In genomic region chr22:45216133-45217003, GRCh38 we compare ENCODE assay signal across 1 cellular context.
TF ChIP-seq lines count a peak whose summit lies in the region.

No MANE protein-coding gene starts in this region.

TF ChIP-seq in SK-N-SH, 30 proteins besides CTCF, POLR2A, EP300 and RAD21 (continued from another document):
- TF ChIP-seq MAX (IDR thresholded peaks at IDR 0.05; ENCODE audit: low read depth) = no peak
TF ChIP-seq in SK-N-SH: peak in this region for 1.
